In genomic region chr9:92764988-92765936, GRCh38 we compare ENCODE assay signal across 8 cellular contexts. TPM values are rescaled to one million over a fixed set of nuclear protein-coding genes. Genes with fewer than 3 reads are reported as not detected.
A peak's percentile ranks its signal among the peaks of the same experiment; 100 is the strongest.
DNase-seq lines count a peak whose midpoint lies in the region; ATAC-seq and TF ChIP-seq lines count a peak whose summit lies in the region.

No MANE protein-coding gene starts in this region.

- H3K4me3 ChIP-seq in BJ (ENCODE audit: low read depth, low read length) (peak overlapping the region; percentile 89), kidney epithelial cell (ENCODE audit: low read depth, low read length) (peak overlapping the region; percentile 87)

- ATAC-seq in HG03378 (IDR thresholded peaks at IDR 0.05; ENCODE audit: unreplicated experiment): peak; percentile 83

- CTCF ChIA-PET in BJ (lab: Yijun Ruan, JAX): interaction anchor here (0.6 to 2.3 kb wide), 11 partner anchors 9 to 94 kb away, joined by 3 to 17 read pairs (median 3); no protein-coding TSS in a partner anchor

- H3K36me3 ChIP-seq in BJ (ENCODE audit: control insufficient read depth, insufficient read depth, low read length) (no peaks in the 10 kb centered on the region), kidney epithelial cell (ENCODE audit: control insufficient read depth, insufficient read depth, low read length) (no peaks in the 10 kb centered on the region)

- TF ChIP-seq CTCF in BJ (IDR thresholded peaks at IDR 0.05; ENCODE audit: insufficient read depth, low read depth, low read length) (peak; percentile 99), kidney epithelial cell (IDR thresholded peaks at IDR 0.05; ENCODE audit: insufficient read depth, low read length, poor library complexity, severe bottlenecking) (peak; percentile 99)

- peak; percentile 76 for TF ChIP-seq POLR2A in GM19099 (IDR thresholded peaks at IDR 0.05; ENCODE audit: extremely low read depth, insufficient read length, low read depth)

- DNase-seq in BJ (ENCODE audit: low read depth): peak; percentile 86
- DNase-seq in NCI-H446 (lab: John Stamatoyannopoulos, UW): peak; percentile 77 to 94
- DNase-seq in activated CD4-positive, CD25-positive, alpha-beta regulatory T cell treated with anti-CD3 and anti-CD28 coated beads, Interleukin-2, amount 50 U/mL, for 72 hours: peak; percentile 95
- peak; percentile 84 to 96 for DNase-seq in cerebellar nuclear complex (lab: John Stamatoyannopoulos, UW)
- peak; percentile 86 for DNase-seq in kidney epithelial cell (ENCODE audit: low read depth)
- DNase-seq in stimulated activated CD4-positive, alpha-beta T cell treated with anti-CD3 and anti-CD28 coated beads, Interleukin-15, amount 100 ng/mL, for 24 hours: peak; percentile 98

- POLR2A ChIA-PET in BJ (lab: Charles Lee): no interaction called here

- H3K27me3 ChIP-seq in BJ (ENCODE audit: control insufficient read depth, insufficient read depth, low read length): no peaks in the 10 kb centered on the region; the same call in 1 of the 2 replicates
- H3K27me3 ChIP-seq in kidney epithelial cell (ENCODE audit: control insufficient read depth, insufficient read depth, low read length): no peaks in the 10 kb centered on the region

RNA-seq across cellular contexts. Expression of gene BICD2, which starts 0.6 kb away (rescaled TPM):
- 9.5 and 11.6 TPM in 2 replicates for polyA plus RNA-seq in BJ (2011; rRNA removed)
- polyA minus RNA-seq in BJ (2011; rRNA and poly(A)+ RNA removed): 7.0 and 8.1 TPM in 2 replicates
- 44.0 and 46.5 TPM in 2 replicates for total RNA-seq in kidney epithelial cell

Comparison
In these comparisons a context has a peak if more than half of its experiments do, and no peak if none do; other contexts are left out.
1. Peak in every context shown above with its lines: DNase-seq, ATAC-seq and H3K4me3 ChIP-seq.